22 cellular contexts compared by ENCODE assay signal in the genomic region with DNA sequence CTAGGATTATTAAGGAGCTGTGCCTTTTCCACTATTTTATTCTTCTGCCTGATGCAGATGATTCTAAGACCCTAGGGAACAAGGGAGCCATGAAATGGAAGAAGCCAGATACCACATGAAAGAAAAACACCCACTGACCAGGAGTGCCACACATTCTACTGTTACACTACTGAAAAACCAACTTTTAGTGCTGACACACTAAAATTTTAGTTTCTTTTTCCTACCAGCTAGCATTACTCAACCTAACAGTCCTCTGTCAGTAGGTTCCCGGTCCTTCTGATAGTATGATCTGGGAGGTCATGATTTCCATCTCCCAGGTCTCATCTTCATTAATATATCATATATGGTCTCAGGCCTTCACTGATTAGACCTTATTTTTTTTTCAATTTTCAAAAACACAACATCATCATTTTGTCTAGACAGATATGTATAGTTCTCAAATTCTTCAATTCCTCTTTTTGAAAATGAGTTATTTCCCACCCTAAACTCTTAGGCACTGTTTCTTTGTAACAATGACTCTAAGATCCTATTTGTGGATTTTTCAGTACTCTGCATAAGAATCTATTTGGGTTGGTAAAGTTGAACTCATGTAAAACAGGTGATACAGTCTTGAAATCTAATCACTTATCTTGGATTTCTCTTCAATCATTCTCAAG.
A peak's percentile ranks its signal among the peaks of the same experiment; 100 is the strongest.
DNase-seq lines count a peak whose midpoint lies in the region; ATAC-seq, FAIRE-seq and TF ChIP-seq lines count a peak whose summit lies in the region.
"Had no signal": no experiment of that assay in that cellular context is flagged by ENCODE, and none has a peak within 500 bp of the region (broad histone marks: within the 10 kb centered on the region; RNA-seq: fewer than 3 reads in every experiment).

No MANE protein-coding gene starts in this region.

- H3K9ac ChIP-seq in MM.1S (ENCODE audit: low read length): no peak overlapping the region
- no peak overlapping the region for H3K9ac ChIP-seq in GM12878 (ENCODE audit: control insufficient read depth, insufficient read depth, low read length)
- H3K9ac ChIP-seq in HepG2 (ENCODE audit: insufficient read depth, low read depth, low read length): no peak overlapping the region
- no peak overlapping the region for H3K9ac ChIP-seq in SK-N-SH
- H3K9ac ChIP-seq: BLaER1 had no signal

- FAIRE-seq in GM12878 (lab: Jason Lieb, UNC): peak; percentile 65
- FAIRE-seq in HepG2 (lab: Jason Lieb, UNC): no peak
- FAIRE-seq in GM12892 (lab: Jason Lieb, UNC): no peak
- FAIRE-seq: A204.1, G401.6, GM19239 had no signal

- intact Hi-C loops in GM12878 (cut with micrococcal nuclease; ENCODE audit: unreplicated experiment) (no loop called here), HepG2 (cut with micrococcal nuclease; ENCODE audit: unreplicated experiment) (no loop called here)

- no peak for TF ChIP-seq CTCF in MM.1S (IDR thresholded peaks at IDR 0.05; ENCODE audit: low read length)
- TF ChIP-seq CTCF in GM12878 (IDR thresholded peaks at IDR 0.05 in 2 of 3, conservative IDR thresholded peaks at IDR 0.05 in 1 of 3; ENCODE audit: control insufficient read depth in 2 of 3, extremely low read depth in 1 of 3, insufficient read depth in 1 of 3, low read depth in 3 of 3, low read length in 3 of 3): no peak
- TF ChIP-seq CTCF in HepG2 (CRISPR knock-in tag; IDR thresholded peaks at IDR 0.05): no peak
- TF ChIP-seq CTCF in SK-N-SH (IDR thresholded peaks at IDR 0.05): no peak

- H3F3A ChIP-seq in MM.1S (ENCODE audit: insufficient read depth, low read length) (peaks cover 6% of the 10 kb centered on the region; the same call in 1 of the 2 replicates), SK-N-SH (replicated peaks; ENCODE audit: insufficient read depth) (no peaks in the 10 kb centered on the region)

- no TSS peak for BruUV-seq in GM12878 (replicated peaks; lab: Mats Ljungman, UMichigan)
- no TSS peak for BruUV-seq in HepG2 (replicated peaks; lab: Mats Ljungman, UMichigan)

- TF ChIP-seq POLR2A in GM12878 (IDR thresholded peaks at IDR 0.05; ENCODE audit: low read depth, low read length) (no peak), HepG2 (IDR thresholded peaks at IDR 0.05; ENCODE audit: insufficient read depth in 1 of 2, low read depth in 2 of 2, low read length in 2 of 2) (no peak), GM12892 (IDR thresholded peaks at IDR 0.05; ENCODE audit: low read depth, low read length) (no peak)

- H3K9me2 ChIP-seq in MM.1S (replicated peaks; ENCODE audit: insufficient read depth, low read length): no peaks in the 10 kb centered on the region
- no peaks in the 10 kb centered on the region for H3K9me2 ChIP-seq in SK-N-SH

- in situ Hi-C loops in GM12878 (cut with MboI) (no loop called here), HepG2 (cut with HindIII; ENCODE audit: extremely low pct_ligation_motif_present, low pct_unique_long_range_greater_than_20kb) (no loop called here)

- TF ChIP-seq EP300 in GM12878 (IDR thresholded peaks at IDR 0.05; ENCODE audit: borderline replicate concordance in 1 of 2, control insufficient read depth in 1 of 2, low read depth in 2 of 2, low read length in 2 of 2) (no peak), HepG2 (IDR thresholded peaks at IDR 0.05; ENCODE audit: low read depth in 2 of 2, low read length in 2 of 2) (no peak), HepG2 (CRISPR knock-in tag; IDR thresholded peaks at IDR 0.05; ENCODE audit: borderline replicate concordance) (no peak), SK-N-SH (IDR thresholded peaks at IDR 0.05; ENCODE audit: borderline replicate concordance in 1 of 2, low read depth in 1 of 2, low read length in 1 of 2) (no peak)

- SMC1A ChIA-PET in GM12878 (lab: Charles Lee; ENCODE audit: uncharacterized antibody, unreplicated experiment): no interaction called here

- CTCF ChIA-PET in GM12878 (lab: Yijun Ruan, JAX) (no interaction called here), HepG2 (lab: Yijun Ruan, JAX; ENCODE audit: low intra/inter-chr PET ratio, low total read pairs) (no interaction called here), SK-N-SH (lab: Yijun Ruan, JAX) (no interaction called here)

- H3K79me2 ChIP-seq in MM.1S (ENCODE audit: low read length): no peaks in the 10 kb centered on the region
- no peaks in the 10 kb centered on the region for H3K79me2 ChIP-seq in GM12878 (ENCODE audit: control insufficient read depth, insufficient read depth, low read length)
- H3K79me2 ChIP-seq in HepG2 (ENCODE audit: insufficient read depth, low read length): no peaks in the 10 kb centered on the region
- H3K79me2 ChIP-seq in SK-N-SH (ENCODE audit: insufficient read depth): no peaks in the 10 kb centered on the region

- H3K9me3 ChIP-seq in MM.1S (replicated peaks; ENCODE audit: insufficient read depth, low read length) (no peaks in the 10 kb centered on the region), GM12878 (replicated peaks; ENCODE audit: control insufficient read depth, insufficient read depth, low read length) (no peaks in the 10 kb centered on the region), HepG2 (ENCODE audit: low read length) (no peaks in the 10 kb centered on the region), SK-N-SH (no peaks in the 10 kb centered on the region)
- H3K9me3 ChIP-seq: BE2C, BLaER1 had no signal

- H3K4me1 ChIP-seq in MM.1S (ENCODE audit: low read length) (peaks cover 23% of the 10 kb centered on the region), GM12878 (ENCODE audit: control insufficient read depth, insufficient read depth, low read length) (peaks cover 39% of the 10 kb centered on the region), HepG2 (ENCODE audit: insufficient read depth, low read length) (peaks cover 15% of the 10 kb centered on the region), SK-N-SH (ENCODE audit: control insufficient read depth in 1 of 2, insufficient read depth in 2 of 2, low read depth in 1 of 2, low read length in 1 of 2) (no peaks in the 10 kb centered on the region)
- H3K4me1 ChIP-seq: BE2C had no signal

- H2AFZ ChIP-seq in MM.1S (ENCODE audit: low read length) (no peak overlapping the region), GM12878 (ENCODE audit: control insufficient read depth, low read depth, low read length) (no peak overlapping the region), HepG2 (ENCODE audit: low read length) (no peak overlapping the region), SK-N-SH (ENCODE audit: low read depth) (no peak overlapping the region)

- H3K27ac ChIP-seq in MM.1S (ENCODE audit: low read length) (no peak overlapping the region), GM12878 (ENCODE audit: control insufficient read depth, insufficient read depth) (no peak overlapping the region), HepG2 (ENCODE audit: extremely low read length, insufficient read depth, low read length) (no peak overlapping the region), SK-N-SH (ENCODE audit: low read depth in 2 of 2, low read length in 1 of 2) (no peak overlapping the region)
- H3K27ac ChIP-seq: BLaER1 had no signal

- H3K36me3 ChIP-seq in MM.1S (replicated peaks; ENCODE audit: insufficient read depth, low read length) (no peaks in the 10 kb centered on the region), GM12878 (ENCODE audit: control insufficient read depth in 2 of 2, insufficient read depth in 2 of 2, low read length in 1 of 2) (no peaks in the 10 kb centered on the region), HepG2 (replicated peaks in 1 of 2; ENCODE audit: control insufficient read depth in 1 of 2, insufficient read depth in 2 of 2, low read length in 2 of 2) (no peaks in the 10 kb centered on the region), SK-N-SH (replicated peaks in 1 of 2; ENCODE audit: control insufficient read depth in 1 of 2, insufficient read depth in 2 of 2, low read length in 1 of 2) (no peaks in the 10 kb centered on the region)
- H3K36me3 ChIP-seq: BE2C, BLaER1 had no signal

- DNase-seq in MM.1S (peak; percentile 23), GM12878 (ENCODE audit: low read depth, low spot score) (no peak), HepG2 (ENCODE audit: low spot score) (no peak), DMS153 (lab: John Stamatoyannopoulos, UW) (no peak), GM12892 (ENCODE audit: insufficient read length) (no peak), SK-N-SH (no peak), NCI-H2081 treated with DMSO at 0.1 percent for 48 hours (lab: John Stamatoyannopoulos, UW) (no peak)
- DNase-seq: 8988T; ACHN; BE2C; C1 segment of cervical spinal cord; CD4-positive, alpha-beta memory T cell; CD4-positive, CD25-positive, alpha-beta regulatory T cell; CD8-positive, alpha-beta memory T cell; COR-L47; DMS 273 treated with DMSO at 0.1 percent for 48 hours; DMS79 treated with DMSO at 0.1 percent for 48 hours; GF-D8 had no signal

- peak overlapping the region; percentile 8; the same call in 1 of the 2 replicates for H3K4me2 ChIP-seq in MM.1S (ENCODE audit: low read depth, low read length)
- 0 out of 2 replicates have a peak overlapping the region, but pooled peaks have one; percentile 28 for H3K4me2 ChIP-seq in GM12878 (ENCODE audit: control insufficient read depth, insufficient read depth)
- H3K4me2 ChIP-seq in HepG2 (ENCODE audit: low read depth, low read length): no peak overlapping the region
- no peak overlapping the region for H3K4me2 ChIP-seq in SK-N-SH
- H3K4me2 ChIP-seq: BLaER1 had no signal

- WGBS in GM12878 (ENCODE audit: insufficient coverage, insufficient replicate concordance, low lambda C conversion rate, missing lambda C conversion rate): 60% methylated on average over 1 of the region's 1 CpG
- WGBS in HepG2 (ENCODE audit: low lambda C conversion rate): 100% methylated on average over 1 of the region's 1 CpG
- WGBS in SK-N-SH (ENCODE audit: low lambda C conversion rate): 41% methylated on average over 1 of the region's 1 CpG

- H4K20me1 ChIP-seq in MM.1S (ENCODE audit: insufficient read depth, low read length): no peaks in the 10 kb centered on the region
- H4K20me1 ChIP-seq in GM12878 (ENCODE audit: control insufficient read depth, insufficient read depth): no peaks in the 10 kb centered on the region
- no peaks in the 10 kb centered on the region for H4K20me1 ChIP-seq in HepG2 (ENCODE audit: insufficient read depth, low read length)
- H4K20me1 ChIP-seq in SK-N-SH (ENCODE audit: insufficient read depth): no peaks in the 10 kb centered on the region
- H4K20me1 ChIP-seq: BLaER1 had no signal

- ATAC-seq in GM12878 (no peak), HepG2 (no peak)

- RAD21 ChIA-PET in GM12878 (lab: Charles Lee; ENCODE audit: unreplicated experiment): no interaction called here

- H3K27me3 ChIP-seq in MM.1S (replicated peaks; ENCODE audit: insufficient read depth, low read length) (0 out of 2 replicates have a peak, but pooled peaks cover 3% of the 10 kb centered on the region), GM12878 (replicated peaks in 1 of 2; ENCODE audit: control insufficient read depth in 2 of 2, insufficient read depth in 2 of 2, low read length in 1 of 2) (no peaks in the 10 kb centered on the region), HepG2 (ENCODE audit: control insufficient read depth in 1 of 2, insufficient read depth in 2 of 2, low read length in 2 of 2) (no peaks in the 10 kb centered on the region), SK-N-SH (ENCODE audit: insufficient read depth) (no peaks in the 10 kb centered on the region)
- H3K27me3 ChIP-seq: BE2C, BLaER1 had no signal

- H3K4me3 ChIP-seq in MM.1S (ENCODE audit: low read length) (no peak overlapping the region), GM12878 (no peak overlapping the region), HepG2 (replicated peaks in 1 of 3; ENCODE audit: insufficient read depth in 1 of 3, low read depth in 2 of 3, low read length in 3 of 3) (no peak overlapping the region), SK-N-SH (ENCODE audit: low read depth in 2 of 2, low read length in 1 of 2) (no peak overlapping the region)
- H3K4me3 ChIP-seq: BLaER1 had no signal

- POLR2A ChIA-PET in GM12878 (lab: Charles Lee) (no interaction called here), HepG2 (lab: Yijun Ruan, JAX) (no interaction called here), SK-N-SH (lab: Yijun Ruan, JAX) (no interaction called here)

- TF ChIP-seq RAD21 in GM12878 (IDR thresholded peaks at IDR 0.05; ENCODE audit: insufficient read depth, low read depth, low read length) (no peak), HepG2 (CRISPR knock-in tag; IDR thresholded peaks at IDR 0.05) (no peak), SK-N-SH (IDR thresholded peaks at IDR 0.05; ENCODE audit: low read length) (no peak)

Comparison
In these comparisons a context has a peak if more than half of its experiments do, and no peak if none do; other contexts are left out.
1. H3K4me2 ChIP-seq: peak in MM.1S (single experiment) and GM12878 (single experiment); none in HepG2 (single experiment) and SK-N-SH (single experiment).